Comparison of ENCODE assay signal across 34 cellular contexts in the genomic region with DNA sequence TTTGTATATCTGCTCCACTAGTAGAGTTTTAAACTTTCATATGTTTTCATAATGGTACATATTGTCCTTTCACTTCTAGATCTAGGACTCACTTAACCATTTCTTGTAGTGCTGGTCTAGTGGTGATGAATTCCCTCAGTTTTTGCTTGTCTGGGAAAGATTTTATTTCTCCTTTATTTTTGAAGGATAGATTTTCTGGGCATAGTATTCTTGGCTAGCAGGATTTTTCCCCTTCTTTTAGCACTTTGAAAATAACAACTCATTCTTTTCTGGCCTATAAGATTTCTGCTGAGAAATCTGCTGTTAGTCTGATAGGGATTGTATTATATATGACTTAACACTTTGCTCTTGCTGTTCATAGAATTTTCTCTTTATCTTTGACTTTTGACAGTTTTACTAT.
"Had no signal": no experiment of that assay in that cellular context is flagged by ENCODE, and none has a peak within 500 bp of the region (broad histone marks: within the 10 kb centered on the region; RNA-seq: fewer than 3 reads in every experiment).

No MANE protein-coding gene starts in this region.

- DNase-seq: Karpas-422, Kasumi-1, MG63, MM.1S, MV-4-11, NCI-H1048, NCI-H1092, NCI-H1092 treated with DMSO at 0.1 percent for 48 hours, NCI-H1105, NCI-H1105 treated with DMSO at 0.1 percent for 48 hours, NCI-H1417, NCI-H1417 treated with DMSO at 0.1 percent for 48 hours, NCI-H1436, NCI-H1436 treated with DMSO at 0.1 percent for 48 hours, NCI-H146, NCI-H1694, NCI-H1694 treated with DMSO at 0.1 percent for 48 hours, NCI-H187, NCI-H187 treated with DMSO at 0.1 percent for 48 hours, NCI-H1930, NCI-H2029, NCI-H2029 treated with DMSO at 0.1 percent for 48 hours, NCI-H2081, NCI-H2081 treated with DMSO at 0.1 percent for 48 hours, NCI-H2107, NCI-H2171, NCI-H2171 treated with DMSO at 0.1 percent for 48 hours, NCI-H2227 treated with DMSO at 0.1 percent for 48 hours, NCI-H226, NCI-H345, NCI-H446, NCI-H446 treated with DMSO at 0.1 percent for 48 hours, NCI-H510A, NCI-H510A treated with DMSO at 0.1 percent for 48 hours had no signal

- H3K4me3 ChIP-seq: MG63 had no signal

- H3K36me3 ChIP-seq: MG63 had no signal

- H3K27me3 ChIP-seq: MG63 had no signal
